In the genomic region with DNA sequence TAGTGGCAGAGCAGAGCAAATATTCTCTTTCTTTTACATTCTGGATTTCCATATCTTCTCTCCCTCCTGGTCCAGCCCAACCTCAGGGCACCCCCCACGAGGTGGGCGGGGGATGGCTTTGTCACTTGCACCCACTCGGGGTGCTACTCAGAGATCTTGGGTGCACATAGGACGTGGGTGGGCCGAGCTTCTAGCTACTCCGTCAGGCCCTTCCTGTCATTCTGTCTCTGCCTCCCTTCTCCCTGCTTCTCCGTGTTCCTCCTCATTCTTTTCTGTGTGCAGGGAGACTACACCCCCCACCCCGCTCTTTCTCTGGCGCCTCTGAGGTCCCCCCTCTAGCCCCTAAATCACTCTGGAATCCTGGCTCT, we compare ENCODE assay signal across 10 cellular contexts. TPM values are rescaled to one million over a fixed set of nuclear protein-coding genes. Genes with fewer than 3 reads are reported as not detected.
A peak's percentile ranks its signal among the peaks of the same experiment; 100 is the strongest.
DNase-seq lines count a peak whose midpoint lies in the region; FAIRE-seq and TF ChIP-seq lines count a peak whose summit lies in the region.
"Had no signal": no experiment of that assay in that cellular context is flagged by ENCODE, and none has a peak within 500 bp of the region (broad histone marks: within the 10 kb centered on the region; RNA-seq: fewer than 3 reads in every experiment).

No MANE protein-coding gene starts in this region.

- H3K36me3 ChIP-seq in ascending aorta (peaks cover 0 to 18% of the 10 kb centered on the region in 2 donors), kidney (ENCODE audit: control insufficient read depth in 1 of 2, insufficient read depth in 2 of 2, low read length in 2 of 2) (no peaks in the 10 kb centered on the region), subcutaneous abdominal adipose tissue (ENCODE audit: control insufficient read depth in 5 of 5, insufficient read depth in 5 of 5, low read length in 5 of 5) (peaks cover 0 to 36% (median 21%) of the 10 kb centered on the region in 5 donors)

- peaks cover 18% of the 10 kb centered on the region for H3K27me3 Mint-ChIP-seq in HFFc6 (ENCODE audit: insufficient read depth)
- H3K27me3 Mint-ChIP-seq: activated naive CD8-positive, alpha-beta T cell; stimulated activated naive CD8-positive, alpha-beta T cell treated with anti-CD3 and anti-CD28 coated beads, Interleukin-15, Interleukin-2, amounts not matched to agents 100 ng/mL and 50 ng/mL, for 24 hours had no signal

- no peaks in the 10 kb centered on the region for H3K27me3 ChIP-seq in ascending aorta
- H3K27me3 ChIP-seq in subcutaneous abdominal adipose tissue (ENCODE audit: control insufficient read depth in 5 of 5, insufficient read depth in 4 of 5, low read length in 5 of 5) = no peaks in the 10 kb centered on the region

- H3K9me3 Mint-ChIP-seq in HFFc6 = no peaks in the 10 kb centered on the region
- H3K9me3 Mint-ChIP-seq: stimulated activated naive CD8-positive, alpha-beta T cell treated with anti-CD3 and anti-CD28 coated beads, Interleukin-15, Interleukin-2, amounts not matched to agents 100 ng/mL and 50 ng/mL, for 24 hours had no signal

- TF ChIP-seq CTCF in HFFc6 (IDR thresholded peaks at IDR 0.05) (no peak), ascending aorta (IDR thresholded peaks at IDR 0.05) (no peak), kidney (IDR thresholded peaks at IDR 0.05; ENCODE audit: borderline replicate concordance, extremely low read depth, insufficient read depth) (no peak)

- no peaks in the 10 kb centered on the region for H3K9me3 ChIP-seq in ascending aorta
- no peaks in the 10 kb centered on the region for H3K9me3 ChIP-seq in kidney (ENCODE audit: control insufficient read depth in 1 of 2, low read length in 2 of 2)
- H3K9me3 ChIP-seq in subcutaneous abdominal adipose tissue (ENCODE audit: control insufficient read depth in 5 of 5, low read length in 5 of 5) = no peaks in the 10 kb centered on the region

- H3K4me1 ChIP-seq in ascending aorta = peaks cover 24 to 35% of the 10 kb centered on the region in 2 donors
- H3K4me1 ChIP-seq in kidney (ENCODE audit: control insufficient read depth in 1 of 2, insufficient read depth in 1 of 2, low read depth in 1 of 2, low read length in 2 of 2) = peaks cover 6 to 8% of the 10 kb centered on the region in 2 donors
- H3K4me1 ChIP-seq in subcutaneous abdominal adipose tissue (ENCODE audit: control insufficient read depth in 5 of 5, insufficient read depth in 5 of 5, low read length in 5 of 5) = peaks cover 7 to 49% (median 47%) of the 10 kb centered on the region in 5 donors

- peaks cover 60% of the 10 kb centered on the region for H3K4me1 Mint-ChIP-seq in HFFc6 (ENCODE audit: low read depth)

- H3K27ac ChIP-seq in ascending aorta = peak overlapping the region; percentile 98 to 99
- peak overlapping the region; percentile 23 to 49 for H3K27ac ChIP-seq in kidney (ENCODE audit: low read depth in 2 of 2, low read length in 2 of 2)
- H3K27ac ChIP-seq in subcutaneous abdominal adipose tissue (ENCODE audit: low read depth, low read length) = peak overlapping the region; percentile 78

- intact Hi-C loops in ascending aorta (cut with DNase I) (no loop called here), kidney (cut with DNase I) (no loop called here)

- H3K4me3 ChIP-seq in ascending aorta (peak overlapping the region; percentile 53 to 62), kidney (ENCODE audit: low read length in 2 of 2) (no peak overlapping the region), subcutaneous abdominal adipose tissue (ENCODE audit: low read depth in 1 of 5, low read length in 5 of 5) (peak overlapping the region in 4 of 5 donors; percentile 16 to 32 (median 28))

- peaks cover 30% of the 10 kb centered on the region for H3K36me3 Mint-ChIP-seq in HFFc6 (ENCODE audit: low read depth)
- H3K36me3 Mint-ChIP-seq: activated naive CD8-positive, alpha-beta T cell had no signal

- FAIRE-seq in kidney (lab: Jason Lieb, UNC) = no peak

- H3K9ac ChIP-seq in kidney (ENCODE audit: low read length in 2 of 2) = no peak overlapping the region
- H3K9ac ChIP-seq in subcutaneous abdominal adipose tissue (ENCODE audit: low read length in 5 of 5) = peak overlapping the region in 1 of 5 donors; percentile 35

- DNase-seq in HFFc6 (no peak), ascending aorta (ENCODE audit: low spot score in 2 of 2) (no peak), kidney (no peak), AG08395 (ENCODE audit: low spot score) (no peak), NCI-H1417 (lab: John Stamatoyannopoulos, UW) (no peak), NCI-H2107 treated with DMSO at 0.1 percent for 48 hours (lab: John Stamatoyannopoulos, UW; ENCODE audit: unreplicated experiment) (no peak), SHP77 treated with DMSO at 0.1 percent for 48 hours (lab: John Stamatoyannopoulos, UW) (no peak)

- H3K4me3 Mint-ChIP-seq in HFFc6 = peak overlapping the region; percentile 86
- H3K4me3 Mint-ChIP-seq: stimulated activated naive CD8-positive, alpha-beta T cell treated with anti-CD3 and anti-CD28 coated beads, Interleukin-15, Interleukin-2, amounts not matched to agents 100 ng/mL and 50 ng/mL, for 24 hours had no signal

- H3K27ac Mint-ChIP-seq in HFFc6 = peak overlapping the region; percentile 98
- H3K27ac Mint-ChIP-seq: activated naive CD8-positive, alpha-beta T cell; stimulated activated naive CD8-positive, alpha-beta T cell treated with anti-CD3 and anti-CD28 coated beads, Interleukin-15, Interleukin-2, amounts not matched to agents 100 ng/mL and 50 ng/mL, for 24 hours had no signal

RNA-seq across cellular contexts. Expression of a gene that starts 19.5 kb away (rescaled TPM):
- total RNA-seq in HFFc6 (2021; fragmentation: NEBNext Ultra II Directional; extraction: Animal tissue kit (Norgen Biotek cat#: 25700)) = 1 to 10 TPM; 2.3 to 5.7 (median 2.7) TPM
- 0.11 TPM for total RNA-seq in ascending aorta
- total RNA-seq in kidney = 1.4 TPM
- not detected for polyA plus RNA-seq in kidney (ENCODE audit: insufficient read depth, low read depth, low replicate concordance)

RNA-seq across cellular contexts. Expression of a gene that starts 23.6 kb away (rescaled TPM):
- 1 to 10 TPM in 1 of 6 experiments, under 1 TPM in 5; 0.34 to 1.4 (median 0.62) TPM for total RNA-seq in HFFc6 (2021; fragmentation: NEBNext Ultra II Directional; extraction: Animal tissue kit (Norgen Biotek cat#: 25700))
- total RNA-seq in ascending aorta = 59.3 TPM
- total RNA-seq in kidney = 1.5 TPM
- not detected for polyA plus RNA-seq in kidney (ENCODE audit: insufficient read depth, low read depth, low replicate concordance)

RNA-seq across cellular contexts. Expression of a gene that starts 32.7 kb away (rescaled TPM):
- total RNA-seq in HFFc6 (2021; fragmentation: NEBNext Ultra II Directional; extraction: Animal tissue kit (Norgen Biotek cat#: 25700)) = 100 to 1,000 TPM; 126 to 150 (median 132) TPM
- total RNA-seq in ascending aorta = 51.4 TPM
- 51.5 TPM for total RNA-seq in kidney
- 41.0 TPM for polyA plus RNA-seq in kidney (ENCODE audit: insufficient read depth, low read depth, low replicate concordance)

Comparison
In these comparisons a context has a peak if more than half of its experiments do, and no peak if none do; other contexts are left out.
1. H3K27ac ChIP-seq: peak in every context shown above with its lines; median percentile 98 in ascending aorta; 78 in subcutaneous abdominal adipose tissue; 36 in kidney.
2. H3K4me3 ChIP-seq: peak in ascending aorta (2 of 2) and subcutaneous abdominal adipose tissue (4 of 5); none in kidney (0 of 2).
3. RNA of a gene that starts 23.6 kb away (total RNA-seq): 59.3 TPM in ascending aorta (single experiment); 1.5 TPM in kidney (single experiment) and 0.34 to 1.4 TPM in HFFc6; every median in the first group is over 10 times any median in the second.